30 cellular contexts compared by ENCODE assay signal in the genomic region with DNA sequence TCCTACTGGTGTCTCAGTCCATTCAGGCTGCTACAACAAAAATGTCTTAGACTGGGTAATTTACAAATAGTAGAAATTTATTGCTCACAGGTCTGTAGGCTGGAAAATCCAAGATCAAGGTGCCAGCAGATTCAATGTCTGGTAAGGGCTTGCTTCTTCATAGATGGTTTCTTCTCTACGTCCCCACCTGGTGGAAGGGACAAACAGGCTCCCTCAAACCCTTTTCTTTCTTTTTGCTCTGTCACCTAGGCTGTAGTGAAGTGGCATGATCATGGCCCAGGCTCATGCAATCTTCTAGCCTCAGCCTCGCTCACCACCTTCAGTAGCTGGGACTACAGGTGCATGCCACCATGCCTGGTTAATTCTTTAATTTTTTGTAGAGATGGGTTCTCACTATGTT.
DNase-seq lines count a peak whose midpoint lies in the region; ATAC-seq, FAIRE-seq and TF ChIP-seq lines count a peak whose summit lies in the region.
"Had no signal": no experiment of that assay in that cellular context is flagged by ENCODE, and none has a peak within 500 bp of the region (broad histone marks: within the 10 kb centered on the region; RNA-seq: fewer than 3 reads in every experiment).

No MANE protein-coding gene starts in this region.

- no peaks in the 10 kb centered on the region for H3K36me3 Mint-ChIP-seq in immature natural killer cell

- H3K18ac ChIP-seq in H1 (ENCODE audit: extremely low read depth, low read length): no peak overlapping the region

- peak; percentile 21 for TF ChIP-seq CTCF in GM12873 (IDR thresholded peaks at IDR 0.05; ENCODE audit: insufficient read depth, low read depth, low read length, missing control alignments)
- peak; percentile 13; the same call in 1 of the 2 replicates for TF ChIP-seq CTCF in OCI-LY1 (IDR thresholded peaks at IDR 0.05; ENCODE audit: low read length)
- peak in 2 of 3 experiments; percentile 43 to 57; a peak in 3 of 4 replicates for TF ChIP-seq CTCF in H1 (IDR thresholded peaks at IDR 0.05; ENCODE audit: control extremely low read depth in 1 of 3, insufficient read depth in 1 of 3, low read depth in 1 of 3, low read length in 3 of 3)

- H3K4me3 ChIP-seq in OCI-LY1 (ENCODE audit: low read depth, low read length, poor library complexity, severe bottlenecking): no peak overlapping the region
- H3K4me3 ChIP-seq in H1 (ENCODE audit: extremely low read depth in 1 of 4, insufficient read depth in 2 of 4, low read depth in 3 of 4, low read length in 4 of 4): no peak overlapping the region
- no peak overlapping the region for H3K4me3 ChIP-seq in aorta (ENCODE audit: low read length in 2 of 2)
- H3K4me3 ChIP-seq: coronary artery, left lung, SJSA1 had no signal

- no peak for FAIRE-seq in H1 (lab: Jason Lieb, UNC)
- FAIRE-seq: islet of Langerhans, small intestine had no signal

- peaks cover 9 to 12% (median 9%) of the 10 kb centered on the region in 3 donors for H3K27me3 Mint-ChIP-seq in immature natural killer cell (ENCODE audit: low read depth in 3 of 3)

- H3K23ac ChIP-seq in H1 (ENCODE audit: insufficient read length): no peak overlapping the region

- H2AK5ac ChIP-seq in H1 (ENCODE audit: low read depth, low read length): no peak overlapping the region

- TF ChIP-seq EP300 in H1 (IDR thresholded peaks at IDR 0.05; ENCODE audit: borderline replicate concordance in 1 of 2, low read depth in 2 of 2, low read length in 2 of 2): no peak

- H3K9me3 ChIP-seq in OCI-LY1 (ENCODE audit: low read length) (no peaks in the 10 kb centered on the region), H1 (ENCODE audit: insufficient read depth in 2 of 2, low read depth in 1 of 2, low read length in 1 of 2) (no peaks in the 10 kb centered on the region), aorta (ENCODE audit: control insufficient read depth, low read length) (peaks cover 6% of the 10 kb centered on the region)
- H3K9me3 ChIP-seq: left lung, SJSA1 had no signal

- H3K27ac ChIP-seq in OCI-LY1 (ENCODE audit: low read depth, low read length, poor library complexity, severe bottlenecking) (no peak overlapping the region), H1 (ENCODE audit: low read depth, low read length) (no peak overlapping the region), aorta (ENCODE audit: low read depth in 1 of 2, low read length in 2 of 2) (no peak overlapping the region)
- H3K27ac ChIP-seq: coronary artery, KMS-11, left lung, parathyroid adenoma, RWPE1, SJSA1 had no signal

- H3K9ac ChIP-seq in OCI-LY1 (ENCODE audit: low read length) (no peak overlapping the region), H1 (replicated peaks in 1 of 4; ENCODE audit: extremely low read depth in 1 of 4, low read depth in 3 of 4, low read length in 3 of 4) (no peak overlapping the region)
- H3K9ac ChIP-seq: KMS-11, parathyroid adenoma had no signal

- H3K4me2 ChIP-seq in OCI-LY1 (ENCODE audit: low read length) (no peak overlapping the region), H1 (ENCODE audit: insufficient read depth in 1 of 2, low read depth in 2 of 2, low read length in 2 of 2) (no peak overlapping the region)
- H3K4me2 ChIP-seq: KMS-11 had no signal

- H2BK5ac ChIP-seq in H1 (ENCODE audit: low read depth, low read length): no peak overlapping the region

- peak; percentile 23 for DNase-seq in NCI-H146 (lab: John Stamatoyannopoulos, UW)
- DNase-seq in NCI-H146 treated with DMSO at 0.1 percent for 48 hours (lab: John Stamatoyannopoulos, UW; ENCODE audit: unreplicated experiment): no peak
- DNase-seq in H1 (ENCODE audit: low read depth in 1 of 2, low spot score in 2 of 2): no peak
- no peak for DNase-seq in NCI-H2227 (lab: John Stamatoyannopoulos, UW; ENCODE audit: unreplicated experiment)
- DNase-seq in immature natural killer cell: no peak
- DNase-seq in aorta: no peak
- DNase-seq: 8988T; activated B cell treated with CpG ODN at 0.5 μM for 24 hours; activated CD4-positive, alpha-beta T cell treated with anti-CD3 and anti-CD28 coated beads, Interleukin-2, amount 50 U/mL, for 1 hour; activated gamma-delta T cell treated with Interleukin-2 at 50 U/mL for 16 hours; activated T-cell treated with anti-CD3 and anti-CD28 coated beads, Interleukin-2, amount 50 U/mL, for 24 hours; COR-L47; DMS79; effector memory CD4-positive, alpha-beta T cell; glutamatergic neuron; GOT3; left lung; NCI-H1436 treated with DMSO at 0.1 percent for 48 hours; NCI-H524 treated with DMSO at 0.1 percent for 48 hours; small intestine; stimulated activated naive CD4-positive, alpha-beta T cell treated with Interleukin-2 at 50 U/mL for 16 hours had no signal

- H3K36me3 ChIP-seq in OCI-LY1 (ENCODE audit: insufficient read depth, low read length): no peaks in the 10 kb centered on the region
- H3K36me3 ChIP-seq in H1 (ENCODE audit: control insufficient read depth in 2 of 4, insufficient read depth in 4 of 4, low read length in 3 of 4): no peaks in the 10 kb centered on the region
- H3K36me3 ChIP-seq in aorta (ENCODE audit: control insufficient read depth in 1 of 2, insufficient read depth in 2 of 2, low read length in 1 of 2): no peaks in the 10 kb centered on the region
- H3K36me3 ChIP-seq: left lung, SJSA1 had no signal

- H3K4ac ChIP-seq in H1 (replicated peaks; ENCODE audit: insufficient read length, low read depth, low read length): no peak overlapping the region

- H3K9me2 ChIP-seq in OCI-LY1 (ENCODE audit: low read depth, low read length): no peaks in the 10 kb centered on the region

- no peaks in the 10 kb centered on the region for H3K79me1 ChIP-seq in H1 (ENCODE audit: low read depth, low read length)

- no peak overlapping the region for H4K8ac ChIP-seq in H1 (ENCODE audit: extremely low read depth, insufficient read depth, low read length)

- peak; percentile 55 to 71 for TF ChIP-seq RAD21 in H1 (IDR thresholded peaks at IDR 0.05 in 1 of 2, conservative IDR thresholded peaks at IDR 0.05 in 1 of 2; ENCODE audit: low read depth in 2 of 2, low read length in 2 of 2)

- ATAC-seq in aorta (ENCODE audit: low FRiP score): no peak
- ATAC-seq: left lung had no signal

- H2BK120ac ChIP-seq in H1 (replicated peaks; ENCODE audit: low read depth, low read length): no peak overlapping the region

- no peak for TF ChIP-seq POLR2A in H1 (IDR thresholded peaks at IDR 0.05; ENCODE audit: control extremely low read depth in 1 of 2, low read depth in 2 of 2, low read length in 2 of 2)

- no peaks in the 10 kb centered on the region; the same call in 1 of the 2 replicates for H3K23me2 ChIP-seq in H1 (ENCODE audit: low read depth, low read length)

- H3K27me3 ChIP-seq in OCI-LY1 (ENCODE audit: insufficient read depth, low read length) (no peaks in the 10 kb centered on the region), H1 (replicated peaks in 1 of 4; ENCODE audit: control insufficient read depth in 3 of 4, extremely low read depth in 1 of 4, insufficient read depth in 3 of 4, low read length in 3 of 4) (no peaks in the 10 kb centered on the region), aorta (ENCODE audit: control insufficient read depth in 1 of 2, insufficient read depth in 2 of 2, low read length in 1 of 2) (peaks cover 0 to 2% of the 10 kb centered on the region in 2 donors)

- H4K91ac ChIP-seq in H1 (replicated peaks; ENCODE audit: insufficient read length, low read length): no peak overlapping the region

- no peak overlapping the region for H3K27ac Mint-ChIP-seq in immature natural killer cell
- H3K27ac Mint-ChIP-seq: activated B cell treated with CpG ODN at 0.5 μM for 24 hours; activated T-cell treated with anti-CD3 and anti-CD28 coated beads, Interleukin-2, amount 50 U/mL, for 24 hours had no signal

- no peaks in the 10 kb centered on the region for H3K4me1 ChIP-seq in OCI-LY1 (ENCODE audit: insufficient read depth, low read length, severe bottlenecking)
- H3K4me1 ChIP-seq in H1 (replicated peaks in 1 of 4; ENCODE audit: control insufficient read depth in 3 of 4, insufficient read depth in 4 of 4, low read length in 3 of 4): no peaks in the 10 kb centered on the region
- no peaks in the 10 kb centered on the region for H3K4me1 ChIP-seq in aorta (ENCODE audit: control insufficient read depth in 1 of 2, insufficient read depth in 2 of 2, low read length in 2 of 2)
- H3K4me1 ChIP-seq: left lung, parathyroid adenoma, SJSA1 had no signal

- no peak overlapping the region for H3K56ac ChIP-seq in H1 (replicated peaks; ENCODE audit: insufficient read length, low read depth, low read length)

- H3K4me1 Mint-ChIP-seq in immature natural killer cell: no peaks in the 10 kb centered on the region
- H3K4me1 Mint-ChIP-seq: activated B cell treated with CpG ODN at 0.5 μM for 24 hours, neural crest cell had no signal

- intact Hi-C loops in aorta (cut with DNase I): no loop called here

- POLR2A ChIA-PET in H1 (lab: Charles Lee; ENCODE audit: partially characterized antibody): no interaction called here

- no peak overlapping the region for H3K4me3 Mint-ChIP-seq in immature natural killer cell
- H3K4me3 Mint-ChIP-seq: activated B cell treated with CpG ODN at 0.5 μM for 24 hours; activated T-cell treated with anti-CD3 and anti-CD28 coated beads, Interleukin-2, amount 50 U/mL, for 24 hours; neural crest cell had no signal

- H2BK20ac ChIP-seq in H1 (ENCODE audit: low read length): no peak overlapping the region

- no peak overlapping the region for H3K14ac ChIP-seq in H1 (ENCODE audit: insufficient read length)

- H3K9me3 Mint-ChIP-seq in immature natural killer cell: peaks cover 0 to 2% (median 0%) of the 10 kb centered on the region in 6 donors
- H3K9me3 Mint-ChIP-seq: activated B cell treated with CpG ODN at 0.5 μM for 24 hours; activated T-cell treated with anti-CD3 and anti-CD28 coated beads, Interleukin-2, amount 50 U/mL, for 24 hours; neural crest cell had no signal

- H2AFZ ChIP-seq in OCI-LY1 (ENCODE audit: low read length) (no peak overlapping the region), H1 (ENCODE audit: low read length) (no peak overlapping the region)
- H2AFZ ChIP-seq: parathyroid adenoma had no signal

- 77% methylated on average over 2 of the region's 2 CpGs; no CpG with 5 or more reads in 1 of the 2 experiments for WGBS in H1 (ENCODE audit: extremely low coverage in 1 of 2, insufficient coverage in 1 of 2, insufficient read length in 1 of 2, insufficient replicate concordance in 2 of 2, low coverage in 1 of 2, low lambda C conversion rate in 2 of 2, missing lambda C conversion rate in 1 of 2), 2 experiments
- 58 to 66% methylated on average over 2 of the region's 2 CpGs for WGBS in aorta, 2 donors

- H3K79me2 ChIP-seq in OCI-LY1 (ENCODE audit: insufficient read depth, low read length) (no peaks in the 10 kb centered on the region), H1 (ENCODE audit: control insufficient read depth in 1 of 2, insufficient read depth in 2 of 2, low read length in 2 of 2) (no peaks in the 10 kb centered on the region)
- H3K79me2 ChIP-seq: parathyroid adenoma had no signal

- CTCF ChIA-PET in H1 (lab: Charles Lee; ENCODE audit: partially characterized antibody): no interaction called here

- H4K5ac ChIP-seq in H1 (ENCODE audit: insufficient read length, low read depth, low read length): no peak overlapping the region

- no peaks in the 10 kb centered on the region for H3F3A ChIP-seq in OCI-LY1 (ENCODE audit: insufficient read depth, low read length)

- H2BK15ac ChIP-seq in H1 (ENCODE audit: low read length): no peak overlapping the region

- H4K20me1 ChIP-seq in OCI-LY1 (ENCODE audit: insufficient read depth, low read length) (no peaks in the 10 kb centered on the region), H1 (replicated peaks in 1 of 2; ENCODE audit: control insufficient read depth in 1 of 2, insufficient read depth in 2 of 2, low read length in 2 of 2) (no peaks in the 10 kb centered on the region)

- H2BK12ac ChIP-seq in H1 (ENCODE audit: low read depth, low read length): no peak overlapping the region
